8 cellular contexts compared by ENCODE assay signal in the genomic region with DNA sequence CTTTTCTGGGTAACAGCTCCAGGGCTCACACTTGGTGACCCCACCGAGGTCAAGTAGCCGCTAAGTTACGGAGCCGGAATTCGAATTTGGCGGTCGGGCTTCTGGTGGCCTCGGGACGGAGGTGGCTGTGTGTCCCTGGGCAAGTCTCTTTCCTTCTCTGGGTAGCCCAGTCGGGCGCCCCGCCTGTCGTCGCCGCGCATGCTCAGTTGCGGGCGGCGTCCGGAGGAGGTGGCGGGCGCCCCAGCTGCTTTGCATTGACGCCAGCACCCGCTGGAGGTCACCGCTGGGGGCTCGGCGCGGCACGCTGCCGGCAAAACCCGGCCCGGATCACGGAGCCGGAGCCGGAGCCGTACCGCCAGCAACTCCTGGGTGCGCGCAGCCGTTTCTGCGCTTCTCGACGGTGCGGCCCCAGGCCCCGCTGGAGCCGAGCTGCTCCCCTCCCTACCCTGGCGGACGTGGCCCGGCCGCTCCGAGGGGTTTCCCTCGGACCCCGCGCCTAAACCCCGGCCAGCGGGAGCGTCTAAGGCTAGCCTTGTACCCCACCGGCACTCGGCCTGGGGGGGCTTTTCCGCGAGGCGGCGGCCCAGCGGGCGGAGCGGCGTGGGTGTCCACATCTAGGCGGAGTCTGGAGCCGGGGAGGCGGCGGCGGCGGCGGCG. TPM values are rescaled to one million over a fixed set of nuclear protein-coding genes. Genes with fewer than 3 reads are reported as not detected.
DNase-seq lines count a peak whose midpoint lies in the region; ATAC-seq, FAIRE-seq and TF ChIP-seq lines count a peak whose summit lies in the region.

No MANE protein-coding gene starts in this region.

- DNase-seq in GM12891 (ENCODE audit: insufficient read length, low spot score) (peak; percentile 94), NCI-H1417 (lab: John Stamatoyannopoulos, UW) (peak; percentile 90 to 98 (median 97)), SW480 (ENCODE audit: low spot score) (peak; percentile 96), amniotic stem cell (lab: John Stamatoyannopoulos, UW) (peak; percentile 84), right cardiac atrium (peak; percentile 96 to 98 (median 98)), pulmonary artery endothelial cell (ENCODE audit: low read depth, low spot score) (peak; percentile 88), uterus (peak; percentile 89 to 95)

- intact Hi-C loops in right cardiac atrium (cut with DNase I), result no loop called here
- intact Hi-C loops in uterus (cut with DNase I; ENCODE audit: low total_unique reads), result no loop called here

- H3K4me1 ChIP-seq in right cardiac atrium (ENCODE audit: control insufficient read depth, insufficient read depth, low read length) (peaks cover 3% of the 10 kb centered on the region), uterus (no peaks in the 10 kb centered on the region)

- FAIRE-seq in GM12891 (lab: Jason Lieb, UNC), result peak; percentile 98

- H3K9me3 ChIP-seq in right cardiac atrium (ENCODE audit: control insufficient read depth, low read length) (no peaks in the 10 kb centered on the region), uterus (no peaks in the 10 kb centered on the region)

- H3K4me3 ChIP-seq in right cardiac atrium (ENCODE audit: low read length) (peak overlapping the region; percentile 85), uterus (peak overlapping the region; percentile 54 to 82)

- peak in 3 of 4 experiments; percentile 30 to 84 (median 41) for TF ChIP-seq CTCF in uterus (IDR thresholded peaks at IDR 0.05)

- TF ChIP-seq POLR2A in GM12891 (IDR thresholded peaks at IDR 0.05; ENCODE audit: low read depth, low read length) (peak; percentile 33; the same call in 1 of the 2 replicates), uterus (IDR thresholded peaks at IDR 0.05) (peak in 1 of 2 donors; percentile 90)

- WGBS in right cardiac atrium, result under 1% methylated on average over 75 of the region's 75 CpGs

- peak; percentile 70 for ATAC-seq in HG02763 (IDR thresholded peaks at IDR 0.05; ENCODE audit: unreplicated experiment)
- peak; percentile 94 for ATAC-seq in right cardiac atrium

- H3K27me3 ChIP-seq in right cardiac atrium (ENCODE audit: control insufficient read depth, insufficient read depth), result no peaks in the 10 kb centered on the region
- H3K27me3 ChIP-seq in uterus, result no peaks in the 10 kb centered on the region

- no peaks in the 10 kb centered on the region for H3K36me3 ChIP-seq in uterus

- H3K27ac ChIP-seq in right cardiac atrium (ENCODE audit: low read length), result peak overlapping the region; percentile 92
- peak overlapping the region; percentile 89 to 95 for H3K27ac ChIP-seq in uterus

TF ChIP-seq in GM12891, 5 proteins besides CTCF, POLR2A, EP300 and RAD21:
- TF ChIP-seq PAX5 (IDR thresholded peaks at IDR 0.05; ENCODE audit: insufficient read depth, low read length, severe bottlenecking) (peak; percentile 21), POLR2AphosphoS5 (IDR thresholded peaks at IDR 0.05; ENCODE audit: low read depth, low read length) (no peak), POU2F2 (IDR thresholded peaks at IDR 0.05; ENCODE audit: low read depth, low read length) (peak; percentile 97), SPI1 (IDR thresholded peaks at IDR 0.05; ENCODE audit: low read depth, low read length) (no peak), TAF1 (IDR thresholded peaks at IDR 0.05; ENCODE audit: low read depth, low read length) (peak; percentile 54)

RNA-seq across cellular contexts. Expression of a gene that starts 0.5 kb away (rescaled TPM):
- polyA plus RNA-seq in GM12891 (2012; ENCODE audit: low read depth, missing spikeins), result 14.2 TPM
- total RNA-seq in right cardiac atrium (10 to 100 TPM; 17.1 to 24.7 (median 19.6) TPM), pulmonary artery endothelial cell (22.8 and 24.4 TPM in 2 replicates), uterus (10 to 100 TPM; 25.1 to 67.0 (median 34.0) TPM)
- 11.5 TPM for polyA plus RNA-seq in right cardiac atrium

Comparison
In these comparisons a context has a peak if more than half of its experiments do, and no peak if none do; other contexts are left out.
1. Peak in every context shown above with its lines: DNase-seq, ATAC-seq, H3K4me3 ChIP-seq and H3K27ac ChIP-seq.